In the genomic region with DNA sequence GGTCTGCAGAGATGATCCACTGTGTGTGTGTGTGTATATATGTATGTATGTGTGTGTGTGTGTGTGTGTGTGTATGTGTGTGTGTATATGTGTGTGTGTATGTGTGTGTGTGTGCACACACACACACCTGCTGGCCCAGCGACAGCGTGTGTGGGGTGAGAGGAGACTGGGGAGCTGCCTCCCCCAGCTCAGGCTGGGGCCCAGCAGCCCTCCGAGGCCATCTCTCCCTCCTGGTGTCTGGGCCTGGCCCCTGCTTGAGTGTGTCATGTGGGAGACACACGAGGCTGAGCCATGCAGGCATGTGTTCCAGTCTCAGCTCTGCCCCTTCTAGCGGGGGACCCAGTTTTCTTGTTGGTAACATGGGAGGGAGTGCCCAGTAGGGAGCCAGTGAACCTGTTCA, we compare ENCODE assay signal across 2 cellular contexts.
A peak's percentile ranks its signal among the peaks of the same experiment; 100 is the strongest.
TF ChIP-seq lines count a peak whose summit lies in the region.

No MANE protein-coding gene starts in this region.

TF ChIP-seq in A549, 52 proteins besides CTCF, POLR2A, EP300 and RAD21:
- TF ChIP-seq ZFP36 (IDR thresholded peaks at IDR 0.05; ENCODE audit: borderline replicate concordance, partially characterized antibody) (no peak), ZNF302 (CRISPR knock-in tag; IDR thresholded peaks at IDR 0.05) (no peak), JUN (IDR thresholded peaks at IDR 0.05) (no peak), FOSB (CRISPR knock-in tag; IDR thresholded peaks at IDR 0.05) (no peak), ZSCAN20 (CRISPR knock-in tag; IDR thresholded peaks at IDR 0.05) (no peak), RARB (CRISPR knock-in tag; IDR thresholded peaks at IDR 0.05) (no peak), GATA3 (IDR thresholded peaks at IDR 0.05; ENCODE audit: borderline replicate concordance) (no peak), POLR2AphosphoS2 (conservative IDR thresholded peaks at IDR 0.05; ENCODE audit: low read length) (no peak), TFCP2L1 (CRISPR knock-in tag; IDR thresholded peaks at IDR 0.05) (no peak), ESRRA (IDR thresholded peaks at IDR 0.05; ENCODE audit: borderline replicate concordance, low read length) (no peak), HEYL (CRISPR knock-in tag; IDR thresholded peaks at IDR 0.05) (no peak), MAFK (IDR thresholded peaks at IDR 0.05; ENCODE audit: partially characterized antibody) (no peak), HOXB5 (CRISPR knock-in tag; IDR thresholded peaks at IDR 0.05) (no peak), CHD4 (IDR thresholded peaks at IDR 0.05; ENCODE audit: borderline replicate concordance) (no peak)
- TF ChIP-seq, protein P1, sequence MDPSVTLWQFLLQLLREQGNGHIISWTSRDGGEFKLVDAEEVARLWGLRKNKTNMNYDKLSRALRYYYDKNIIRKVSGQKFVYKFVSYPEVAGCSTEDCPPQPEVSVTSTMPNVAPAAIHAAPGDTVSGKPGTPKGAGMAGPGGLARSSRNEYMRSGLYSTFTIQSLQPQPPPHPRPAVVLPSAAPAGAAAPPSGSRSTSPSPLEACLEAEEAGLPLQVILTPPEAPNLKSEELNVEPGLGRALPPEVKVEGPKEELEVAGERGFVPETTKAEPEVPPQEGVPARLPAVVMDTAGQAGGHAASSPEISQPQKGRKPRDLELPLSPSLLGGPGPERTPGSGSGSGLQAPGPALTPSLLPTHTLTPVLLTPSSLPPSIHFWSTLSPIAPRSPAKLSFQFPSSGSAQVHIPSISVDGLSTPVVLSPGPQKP (IDR thresholded peaks at IDR 0.05; ENCODE audit: low read depth, low read length) = no peak
- TF ChIP-seq, protein P2, sequence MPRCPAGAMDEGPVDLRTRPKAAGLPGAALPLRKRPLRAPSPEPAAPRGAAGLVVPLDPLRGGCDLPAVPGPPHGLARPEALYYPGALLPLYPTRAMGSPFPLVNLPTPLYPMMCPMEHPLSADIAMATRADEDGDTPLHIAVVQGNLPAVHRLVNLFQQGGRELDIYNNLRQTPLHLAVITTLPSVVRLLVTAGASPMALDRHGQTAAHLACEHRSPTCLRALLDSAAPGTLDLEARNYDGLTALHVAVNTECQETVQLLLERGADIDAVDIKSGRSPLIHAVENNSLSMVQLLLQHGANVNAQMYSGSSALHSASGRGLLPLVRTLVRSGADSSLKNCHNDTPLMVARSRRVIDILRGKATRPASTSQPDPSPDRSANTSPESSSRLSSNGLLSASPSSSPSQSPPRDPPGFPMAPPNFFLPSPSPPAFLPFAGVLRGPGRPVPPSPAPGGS (IDR thresholded peaks at IDR 0.05) = no peak
- TF ChIP-seq, protein P3, sequence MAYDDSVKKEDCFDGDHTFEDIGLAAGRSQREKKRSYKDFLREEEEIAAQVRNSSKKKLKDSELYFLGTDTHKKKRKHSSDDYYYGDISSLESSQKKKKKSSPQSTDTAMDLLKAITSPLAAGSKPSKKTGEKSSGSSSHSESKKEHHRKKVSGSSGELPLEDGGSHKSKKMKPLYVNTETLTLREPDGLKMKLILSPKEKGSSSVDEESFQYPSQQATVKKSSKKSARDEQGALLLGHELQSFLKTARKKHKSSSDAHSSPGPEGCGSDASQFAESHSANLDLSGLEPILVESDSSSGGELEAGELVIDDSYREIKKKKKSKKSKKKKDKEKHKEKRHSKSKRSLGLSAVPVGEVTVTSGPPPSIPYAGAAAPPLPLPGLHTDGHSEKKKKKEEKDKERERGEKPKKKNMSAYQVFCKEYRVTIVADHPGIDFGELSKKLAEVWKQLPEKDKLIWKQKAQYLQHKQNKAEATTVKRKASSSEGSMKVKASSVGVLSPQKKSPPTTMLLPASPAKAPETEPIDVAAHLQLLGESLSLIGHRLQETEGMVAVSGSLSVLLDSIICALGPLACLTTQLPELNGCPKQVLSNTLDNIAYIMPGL (CRISPR knock-in tag; IDR thresholded peaks at IDR 0.05; ENCODE audit: borderline replicate concordance) = no peak
TF ChIP-seq in A549: peak in this region for 0.

TF ChIP-seq in GM12878, 131 proteins besides CTCF, POLR2A, EP300 and RAD21:
- TF ChIP-seq MYC (IDR thresholded peaks at IDR 0.05; ENCODE audit: insufficient read depth, insufficient read length, insufficient replicate concordance, low read length, severe bottlenecking) (no peak), ZNF274 (IDR thresholded peaks at IDR 0.05; ENCODE audit: insufficient read depth, insufficient read length) (no peak), FOXM1 (IDR thresholded peaks at IDR 0.05; ENCODE audit: low read depth, low read length) (no peak), YY1 (IDR thresholded peaks at IDR 0.05; ENCODE audit: low read depth, low read length) (no peak), HDGF (IDR thresholded peaks at IDR 0.05) (peak; percentile 82), HDAC6 (IDR thresholded peaks at IDR 0.05; ENCODE audit: unreplicated experiment) (no peak), RCOR1 (conservative IDR thresholded peaks at IDR 0.05; ENCODE audit: low read depth, low read length) (no peak), BCL11A (IDR thresholded peaks at IDR 0.05; ENCODE audit: low read depth, low read length) (no peak), SMC3 (IDR thresholded peaks at IDR 0.05; ENCODE audit: borderline replicate concordance, low read length) (no peak), FOS (IDR thresholded peaks at IDR 0.05; ENCODE audit: borderline replicate concordance, extremely low read depth, insufficient read length) (no peak), MEF2B (IDR thresholded peaks at IDR 0.05; ENCODE audit: partially characterized antibody, poor library complexity, severe bottlenecking) (no peak), CHD4 (IDR thresholded peaks at IDR 0.05) (no peak), ZNF622 (IDR thresholded peaks at IDR 0.05) (no peak), NBN (IDR thresholded peaks at IDR 0.05) (peak; percentile 73), TAF1 (IDR thresholded peaks at IDR 0.05; ENCODE audit: borderline replicate concordance, low read depth, low read length) (no peak)
- TF ChIP-seq, protein P4, sequence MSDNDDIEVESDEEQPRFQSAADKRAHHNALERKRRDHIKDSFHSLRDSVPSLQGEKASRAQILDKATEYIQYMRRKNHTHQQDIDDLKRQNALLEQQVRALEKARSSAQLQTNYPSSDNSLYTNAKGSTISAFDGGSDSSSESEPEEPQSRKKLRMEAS (IDR thresholded peaks at IDR 0.05; ENCODE audit: low read depth, low read length) = no peak
- TF ChIP-seq, protein P5, sequence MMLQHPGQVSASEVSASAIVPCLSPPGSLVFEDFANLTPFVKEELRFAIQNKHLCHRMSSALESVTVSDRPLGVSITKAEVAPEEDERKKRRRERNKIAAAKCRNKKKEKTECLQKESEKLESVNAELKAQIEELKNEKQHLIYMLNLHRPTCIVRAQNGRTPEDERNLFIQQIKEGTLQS (IDR thresholded peaks at IDR 0.05; ENCODE audit: borderline replicate concordance, extremely low read depth, low read depth, low read length) = no peak
- TF ChIP-seq, protein P6, sequence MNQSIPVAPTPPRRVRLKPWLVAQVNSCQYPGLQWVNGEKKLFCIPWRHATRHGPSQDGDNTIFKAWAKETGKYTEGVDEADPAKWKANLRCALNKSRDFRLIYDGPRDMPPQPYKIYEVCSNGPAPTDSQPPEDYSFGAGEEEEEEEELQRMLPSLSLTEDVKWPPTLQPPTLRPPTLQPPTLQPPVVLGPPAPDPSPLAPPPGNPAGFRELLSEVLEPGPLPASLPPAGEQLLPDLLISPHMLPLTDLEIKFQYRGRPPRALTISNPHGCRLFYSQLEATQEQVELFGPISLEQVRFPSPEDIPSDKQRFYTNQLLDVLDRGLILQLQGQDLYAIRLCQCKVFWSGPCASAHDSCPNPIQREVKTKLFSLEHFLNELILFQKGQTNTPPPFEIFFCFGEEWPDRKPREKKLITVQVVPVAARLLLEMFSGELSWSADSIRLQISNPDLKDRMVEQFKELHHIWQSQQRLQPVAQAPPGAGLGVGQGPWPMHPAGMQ (IDR thresholded peaks at IDR 0.05; ENCODE audit: borderline replicate concordance) = no peak
- TF ChIP-seq, protein P7, sequence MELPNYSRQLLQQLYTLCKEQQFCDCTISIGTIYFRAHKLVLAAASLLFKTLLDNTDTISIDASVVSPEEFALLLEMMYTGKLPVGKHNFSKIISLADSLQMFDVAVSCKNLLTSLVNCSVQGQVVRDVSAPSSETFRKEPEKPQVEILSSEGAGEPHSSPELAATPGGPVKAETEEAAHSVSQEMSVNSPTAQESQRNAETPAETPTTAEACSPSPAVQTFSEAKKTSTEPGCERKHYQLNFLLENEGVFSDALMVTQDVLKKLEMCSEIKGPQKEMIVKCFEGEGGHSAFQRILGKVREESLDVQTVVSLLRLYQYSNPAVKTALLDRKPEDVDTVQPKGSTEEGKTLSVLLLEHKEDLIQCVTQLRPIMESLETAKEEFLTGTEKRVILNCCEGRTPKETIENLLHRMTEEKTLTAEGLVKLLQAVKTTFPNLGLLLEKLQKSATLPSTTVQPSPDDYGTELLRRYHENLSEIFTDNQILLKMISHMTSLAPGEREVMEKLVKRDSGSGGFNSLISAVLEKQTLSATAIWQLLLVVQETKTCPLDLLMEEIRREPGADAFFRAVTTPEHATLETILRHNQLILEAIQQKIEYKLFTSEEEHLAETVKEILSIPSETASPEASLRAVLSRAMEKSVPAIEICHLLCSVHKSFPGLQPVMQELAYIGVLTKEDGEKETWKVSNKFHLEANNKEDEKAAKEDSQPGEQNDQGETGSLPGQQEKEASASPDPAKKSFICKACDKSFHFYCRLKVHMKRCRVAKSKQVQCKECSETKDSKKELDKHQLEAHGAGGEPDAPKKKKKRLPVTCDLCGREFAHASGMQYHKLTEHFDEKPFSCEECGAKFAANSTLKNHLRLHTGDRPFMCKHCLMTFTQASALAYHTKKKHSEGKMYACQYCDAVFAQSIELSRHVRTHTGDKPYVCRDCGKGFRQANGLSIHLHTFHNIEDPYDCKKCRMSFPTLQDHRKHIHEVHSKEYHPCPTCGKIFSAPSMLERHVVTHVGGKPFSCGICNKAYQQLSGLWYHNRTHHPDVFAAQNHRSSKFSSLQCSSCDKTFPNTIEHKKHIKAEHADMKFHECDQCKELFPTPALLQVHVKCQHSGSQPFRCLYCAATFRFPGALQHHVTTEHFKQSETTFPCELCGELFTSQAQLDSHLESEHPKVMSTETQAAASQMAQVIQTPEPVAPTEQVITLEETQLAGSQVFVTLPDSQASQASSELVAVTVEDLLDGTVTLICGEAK (IDR thresholded peaks at IDR 0.05; ENCODE audit: borderline replicate concordance) = no peak
- TF ChIP-seq, protein P8, sequence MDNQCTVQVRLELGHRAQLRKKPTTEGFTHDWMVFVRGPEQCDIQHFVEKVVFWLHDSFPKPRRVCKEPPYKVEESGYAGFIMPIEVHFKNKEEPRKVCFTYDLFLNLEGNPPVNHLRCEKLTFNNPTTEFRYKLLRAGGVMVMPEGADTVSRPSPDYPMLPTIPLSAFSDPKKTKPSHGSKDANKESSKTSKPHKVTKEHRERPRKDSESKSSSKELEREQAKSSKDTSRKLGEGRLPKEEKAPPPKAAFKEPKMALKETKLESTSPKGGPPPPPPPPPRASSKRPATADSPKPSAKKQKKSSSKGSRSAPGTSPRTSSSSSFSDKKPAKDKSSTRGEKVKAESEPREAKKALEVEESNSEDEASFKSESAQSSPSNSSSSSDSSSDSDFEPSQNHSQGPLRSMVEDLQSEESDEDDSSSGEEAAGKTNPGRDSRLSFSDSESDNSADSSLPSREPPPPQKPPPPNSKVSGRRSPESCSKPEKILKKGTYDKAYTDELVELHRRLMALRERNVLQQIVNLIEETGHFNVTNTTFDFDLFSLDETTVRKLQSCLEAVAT (IDR thresholded peaks at IDR 0.05) = peak; percentile 43; the same call in 1 of the 2 replicates
